In genomic region chr22:50242406-50242949, GRCh38 we compare ENCODE assay signal across 8 cellular contexts. TPM values are rescaled to one million over a fixed set of nuclear protein-coding genes. Genes with fewer than 3 reads are reported as not detected.
A peak's percentile ranks its signal among the peaks of the same experiment; 100 is the strongest.
DNase-seq lines count a peak whose midpoint lies in the region; ATAC-seq, FAIRE-seq and TF ChIP-seq lines count a peak whose summit lies in the region.
"Had no signal": no experiment of that assay in that cellular context is flagged by ENCODE, and none has a peak within 500 bp of the region (broad histone marks: within the 10 kb centered on the region; RNA-seq: fewer than 3 reads in every experiment).

No MANE protein-coding gene starts in this region.

- POLR2A ChIA-PET in PC-9 (lab: Charles Lee; ENCODE audit: unreplicated experiment) (no interaction called here), endothelial cell of umbilical vein (lab: Charles Lee) (no interaction called here)

- TF ChIP-seq POLR2A in GM12892 (IDR thresholded peaks at IDR 0.05; ENCODE audit: low read depth, low read length) = no peak
- TF ChIP-seq POLR2A in endothelial cell of umbilical vein (IDR thresholded peaks at IDR 0.05; ENCODE audit: low read depth, low read length) = no peak

- no peak for ATAC-seq in GM19463 (IDR thresholded peaks at IDR 0.05; ENCODE audit: unreplicated experiment)

- H3K27me3 ChIP-seq in PC-9 (ENCODE audit: insufficient read depth, low read depth) (no peaks in the 10 kb centered on the region), endothelial cell of umbilical vein (ENCODE audit: control insufficient read depth in 2 of 2, insufficient read depth in 2 of 2, low read length in 2 of 2) (no peaks in the 10 kb centered on the region)

- FAIRE-seq in GM12892 (lab: Jason Lieb, UNC) (peak; percentile 53), endothelial cell of umbilical vein (lab: Jason Lieb, UNC) (no peak)

- H3K4me1 ChIP-seq in PC-9 (replicated peaks; ENCODE audit: insufficient read depth) = peaks cover 33% of the 10 kb centered on the region
- H3K4me1 ChIP-seq in endothelial cell of umbilical vein (ENCODE audit: control insufficient read depth, extremely low read depth, insufficient read depth, low read length) = peaks cover 26% of the 10 kb centered on the region

- H3K9ac ChIP-seq in endothelial cell of umbilical vein (replicated peaks; ENCODE audit: extremely low read depth, insufficient read depth, low read length) = no peak overlapping the region

- dilution Hi-C loops in endothelial cell of umbilical vein (cut with MboI; ENCODE audit: extremely low pct_ligation_motif_present, low sequenced_read_pairs) = no loop called here

- TF ChIP-seq CTCF in PC-9 (conservative IDR thresholded peaks at IDR 0.05) (no peak), endothelial cell of umbilical vein (IDR thresholded peaks at IDR 0.05; ENCODE audit: extremely low read depth in 1 of 2, insufficient read depth in 1 of 2, low read depth in 1 of 2, low read length in 2 of 2) (no peak)

- H3K27ac ChIP-seq in PC-9 (no peak overlapping the region), endothelial cell of umbilical vein (ENCODE audit: insufficient read depth, low read depth, low read length) (no peak overlapping the region)

- H3K36me3 ChIP-seq in PC-9 (ENCODE audit: low read depth) (0 out of 2 replicates have a peak, but pooled peaks cover 12% of the 10 kb centered on the region), endothelial cell of umbilical vein (ENCODE audit: control insufficient read depth in 2 of 2, extremely low read depth in 1 of 2, insufficient read depth in 2 of 2, low read length in 2 of 2) (peaks cover 0 to 14% of the 10 kb centered on the region in 2 experiments)

- no peaks in the 10 kb centered on the region for H3K9me1 ChIP-seq in endothelial cell of umbilical vein (replicated peaks; ENCODE audit: control insufficient read depth, extremely low read depth, insufficient read depth, low read length)

- no peaks in the 10 kb centered on the region for H3K9me3 ChIP-seq in PC-9 (ENCODE audit: insufficient read depth, low read depth)
- H3K9me3 ChIP-seq in endothelial cell of umbilical vein (replicated peaks; ENCODE audit: control insufficient read depth, insufficient read depth, low read length) = no peaks in the 10 kb centered on the region

- H3K79me2 ChIP-seq in PC-9 (ENCODE audit: low read depth) (peaks cover 75% of the 10 kb centered on the region), endothelial cell of umbilical vein (ENCODE audit: control insufficient read depth, insufficient read depth, low read length) (peaks cover 47% of the 10 kb centered on the region)

- DNase-seq in GM12892 (ENCODE audit: insufficient read length) (no peak), PC-9 (no peak), endothelial cell of umbilical vein (ENCODE audit: low read depth, low spot score) (no peak), skeletal muscle cell (ENCODE audit: low read depth) (no peak), C1 segment of cervical spinal cord (lab: John Stamatoyannopoulos, UW) (no peak), NCI-H345 treated with DMSO at 0.1 percent for 48 hours (lab: John Stamatoyannopoulos, UW; ENCODE audit: unreplicated experiment) (no peak)
- DNase-seq: NCI-H526 had no signal

- CTCF ChIA-PET in PC-9 (lab: Charles Lee) (interaction anchor here (0.7 kb wide), 1 partner anchor 48 kb away, joined by 4 read pairs; no protein-coding TSS in a partner anchor), endothelial cell of umbilical vein (lab: Charles Lee) (interaction anchor here (1.3 to 2.8 kb wide), 4 partner anchors 8 to 283 kb away, joined by 5 to 24 read pairs (median 6); partner anchors contain the start of genes HDAC10 and SCO2)

- BruUV-seq in PC-9 (replicated peaks; lab: Mats Ljungman, UMichigan) (no TSS peak), endothelial cell of umbilical vein (replicated peaks; lab: Mats Ljungman, UMichigan) (no TSS peak)

- H3F3A ChIP-seq in PC-9 (ENCODE audit: insufficient read depth, low read depth) = peaks cover 50% of the 10 kb centered on the region

- H3K4me3 ChIP-seq in PC-9 = peak overlapping the region; percentile 86
- H3K4me3 ChIP-seq in endothelial cell of umbilical vein (replicated peaks in 1 of 3; ENCODE audit: insufficient read depth in 1 of 3, low read depth in 1 of 3, low read length in 3 of 3) = peak overlapping the region in 2 of 3 experiments; percentile 15 to 37
- H3K4me3 ChIP-seq in skeletal muscle cell (ENCODE audit: low read depth, low read length) = peak overlapping the region; percentile 98

- H2AFZ ChIP-seq in PC-9 (no peak overlapping the region), endothelial cell of umbilical vein (ENCODE audit: low read depth, low read length) (no peak overlapping the region)

- intact Hi-C loops in PC-9 (cut with micrococcal nuclease; ENCODE audit: unreplicated experiment) = no loop called here
- intact Hi-C loops in endothelial cell of umbilical vein (cut with micrococcal nuclease) = no loop called here

- no peaks in the 10 kb centered on the region for H3K9me2 ChIP-seq in PC-9 (ENCODE audit: insufficient read depth)

- H4K20me1 ChIP-seq in PC-9 (ENCODE audit: insufficient read depth) (peaks cover 83% of the 10 kb centered on the region), endothelial cell of umbilical vein (replicated peaks; ENCODE audit: control insufficient read depth, extremely low read depth, insufficient read depth, low read length) (no peaks in the 10 kb centered on the region)

- H3K4me2 ChIP-seq in PC-9 (peak overlapping the region; percentile 93), endothelial cell of umbilical vein (ENCODE audit: insufficient read depth, low read length) (peak overlapping the region; percentile 85)

TF ChIP-seq in endothelial cell of umbilical vein, 7 proteins besides CTCF, POLR2A, EP300 and RAD21 (continues in another document):
- TF ChIP-seq GATA2 (IDR thresholded peaks at IDR 0.05; ENCODE audit: insufficient read depth, insufficient read length, low read depth, low read length) = no peak
- TF ChIP-seq MYC (IDR thresholded peaks at IDR 0.05; ENCODE audit: low read depth, low read length) = no peak

RNA-seq across cellular contexts. Expression of gene TUBGCP6, which starts 2.3 kb away (rescaled TPM):
- polyA plus RNA-seq in GM12892 (2012; ENCODE audit: missing spikeins) = 18.1 TPM
- total RNA-seq in PC-9 (2021) = 31.3 and 34.8 TPM in 2 replicates
- total RNA-seq in endothelial cell of umbilical vein = 41.5 and 45.3 TPM in 2 replicates
- polyA plus RNA-seq in endothelial cell of umbilical vein = 33.1 and 42.7 TPM in 2 replicates
- 7.6 and 13.4 TPM in 2 replicates for polyA plus RNA-seq in endothelial cell of umbilical vein (2011; cell fraction: cytosol; rRNA removed)
- 261 and 282 TPM in 2 replicates for polyA plus RNA-seq in endothelial cell of umbilical vein (2011; cell fraction: nucleus; rRNA removed)
- polyA plus RNA-seq in endothelial cell of umbilical vein (2012) = 19.7 and 24.2 TPM in 2 replicates
- polyA minus RNA-seq in endothelial cell of umbilical vein = 23.3 and 25.1 TPM in 2 replicates
- 5.6 TPM for polyA minus RNA-seq in endothelial cell of umbilical vein (2011; cell fraction: cytosol; rRNA and poly(A)+ RNA removed)
- polyA minus RNA-seq in endothelial cell of umbilical vein (2011; cell fraction: nucleus; rRNA and poly(A)+ RNA removed) = 38.8 and 57.6 TPM in 2 replicates

RNA-seq across cellular contexts. Expression of gene HDAC10, which starts 8.6 kb away (rescaled TPM):
- polyA plus RNA-seq in GM12892 (2012; ENCODE audit: missing spikeins) = 13.0 TPM
- 80.5 and 101 TPM in 2 replicates for total RNA-seq in PC-9 (2021)
- total RNA-seq in endothelial cell of umbilical vein = 42.4 and 47.0 TPM in 2 replicates
- 32.6 and 38.3 TPM in 2 replicates for polyA plus RNA-seq in endothelial cell of umbilical vein
- 5.5 and 8.8 TPM in 2 replicates for polyA plus RNA-seq in endothelial cell of umbilical vein (2011; cell fraction: cytosol; rRNA removed)
- polyA plus RNA-seq in endothelial cell of umbilical vein (2011; cell fraction: nucleus; rRNA removed) = 193 and 224 TPM in 2 replicates
- 22.9 and 34.1 TPM in 2 replicates for polyA plus RNA-seq in endothelial cell of umbilical vein (2012)
- polyA minus RNA-seq in endothelial cell of umbilical vein = 15.7 and 19.6 TPM in 2 replicates
- 5.1 TPM for polyA minus RNA-seq in endothelial cell of umbilical vein (2011; cell fraction: cytosol; rRNA and poly(A)+ RNA removed)
- polyA minus RNA-seq in endothelial cell of umbilical vein (2011; cell fraction: nucleus; rRNA and poly(A)+ RNA removed) = 30.4 and 61.3 TPM in 2 replicates

RNA-seq across cellular contexts. Expression of gene MAPK12, which starts 19.0 kb away (rescaled TPM):
- polyA plus RNA-seq in GM12892 (2012; ENCODE audit: missing spikeins) = 21.2 TPM
- total RNA-seq in PC-9 (2021) = 48.5 and 61.1 TPM in 2 replicates
- total RNA-seq in endothelial cell of umbilical vein = 67.9 and 72.3 TPM in 2 replicates
- 86.8 and 90.2 TPM in 2 replicates for polyA plus RNA-seq in endothelial cell of umbilical vein
- 50.3 and 67.5 TPM in 2 replicates for polyA plus RNA-seq in endothelial cell of umbilical vein (2011; cell fraction: cytosol; rRNA removed)
- polyA plus RNA-seq in endothelial cell of umbilical vein (2011; cell fraction: nucleus; rRNA removed) = 241 and 284 TPM in 2 replicates
- 46.0 and 62.2 TPM in 2 replicates for polyA plus RNA-seq in endothelial cell of umbilical vein (2012)
- 51.9 and 76.1 TPM in 2 replicates for polyA minus RNA-seq in endothelial cell of umbilical vein
- 9.8 TPM for polyA minus RNA-seq in endothelial cell of umbilical vein (2011; cell fraction: cytosol; rRNA and poly(A)+ RNA removed)
- 48.7 and 88.7 TPM in 2 replicates for polyA minus RNA-seq in endothelial cell of umbilical vein (2011; cell fraction: nucleus; rRNA and poly(A)+ RNA removed)

RNA-seq across cellular contexts. Expression of gene MAPK11, which starts 27.7 kb away (rescaled TPM):
- 7.9 TPM for polyA plus RNA-seq in GM12892 (2012; ENCODE audit: missing spikeins)
- 5.5 and 10.0 TPM in 2 replicates for total RNA-seq in PC-9 (2021)
- 26.3 and 29.4 TPM in 2 replicates for total RNA-seq in endothelial cell of umbilical vein
- polyA plus RNA-seq in endothelial cell of umbilical vein = 22.8 and 30.2 TPM in 2 replicates
- polyA plus RNA-seq in endothelial cell of umbilical vein (2011; cell fraction: cytosol; rRNA removed) = 13.7 and 19.8 TPM in 2 replicates
- polyA plus RNA-seq in endothelial cell of umbilical vein (2011; cell fraction: nucleus; rRNA removed) = 47.9 and 63.7 TPM in 2 replicates
- 19.7 and 28.3 TPM in 2 replicates for polyA plus RNA-seq in endothelial cell of umbilical vein (2012)
- polyA minus RNA-seq in endothelial cell of umbilical vein = 17.9 and 22.1 TPM in 2 replicates
- 0.51 TPM for polyA minus RNA-seq in endothelial cell of umbilical vein (2011; cell fraction: cytosol; rRNA and poly(A)+ RNA removed)
- 11.3 and 17.4 TPM in 2 replicates for polyA minus RNA-seq in endothelial cell of umbilical vein (2011; cell fraction: nucleus; rRNA and poly(A)+ RNA removed)

RNA-seq across cellular contexts. Expression of gene SELENOO, which starts 41.7 kb away (rescaled TPM):
- 4.9 TPM for polyA plus RNA-seq in GM12892 (2012; ENCODE audit: missing spikeins)
- total RNA-seq in PC-9 (2021) (27.4 and 36.2 TPM in 2 replicates), endothelial cell of umbilical vein (24.1 and 28.0 TPM in 2 replicates)
- polyA plus RNA-seq in endothelial cell of umbilical vein = 37.5 and 45.8 TPM in 2 replicates
- polyA plus RNA-seq in endothelial cell of umbilical vein (2011; cell fraction: cytosol; rRNA removed) = 17.7 and 23.1 TPM in 2 replicates
- polyA plus RNA-seq in endothelial cell of umbilical vein (2011; cell fraction: nucleus; rRNA removed) = 82.2 and 94.2 TPM in 2 replicates
- polyA plus RNA-seq in endothelial cell of umbilical vein (2012) = 13.8 and 16.8 TPM in 2 replicates
- polyA minus RNA-seq in endothelial cell of umbilical vein = 11.1 and 16.1 TPM in 2 replicates
- polyA minus RNA-seq in endothelial cell of umbilical vein (2011; cell fraction: cytosol; rRNA and poly(A)+ RNA removed) = 9.7 TPM
- 11.9 and 16.8 TPM in 2 replicates for polyA minus RNA-seq in endothelial cell of umbilical vein (2011; cell fraction: nucleus; rRNA and poly(A)+ RNA removed)

Comparison
In these comparisons a context has a peak if more than half of its experiments do, and no peak if none do; other contexts are left out.
1. H3K4me3 ChIP-seq: peak in every context shown above with its lines; median percentile 98 in skeletal muscle cell; 86 in PC-9; 26 in endothelial cell of umbilical vein.